ENCODE assay signal across 8 cellular contexts in genomic region chr12:12786716-12787601, GRCh38. TPM values are rescaled to one million over a fixed set of nuclear protein-coding genes. Genes with fewer than 3 reads are reported as not detected.
DNase-seq lines count a peak whose midpoint lies in the region; ATAC-seq and TF ChIP-seq lines count a peak whose summit lies in the region.

No MANE protein-coding gene starts in this region.

- H3K4me1 ChIP-seq in A673 (ENCODE audit: insufficient read depth, low read length, poor library complexity, severe bottlenecking) = peaks cover 38% of the 10 kb centered on the region

- TF ChIP-seq CTCF in A673 (conservative IDR thresholded peaks at IDR 0.05; ENCODE audit: low read depth, low read length) (no peak), choroid plexus epithelial cell (conservative IDR thresholded peaks at IDR 0.05; ENCODE audit: low read depth, low read length) (no peak)

- H3K36me3 ChIP-seq in A673 (ENCODE audit: insufficient read depth, low read length, poor library complexity, severe bottlenecking) = no peaks in the 10 kb centered on the region

- no peaks in the 10 kb centered on the region for H3K27me3 ChIP-seq in A673 (replicated peaks; ENCODE audit: insufficient read depth, low read depth, low read length, poor library complexity)
- no peaks in the 10 kb centered on the region for H3K27me3 ChIP-seq in layer of hippocampus (ENCODE audit: control insufficient read depth, insufficient read depth, low read length)

- POLR2A ChIA-PET in A673 (lab: Charles Lee; ENCODE audit: low non-redundant PET) = interaction anchor here (0.6 kb wide), 2 partner anchors 60 to 461 kb away, joined by 3 to 5 read pairs; no protein-coding TSS in a partner anchor
- POLR2A ChIA-PET in activated CD4-positive, alpha-beta T cell treated with anti-CD3 and anti-CD28 coated beads for 36 hours (lab: Charles Lee) = interaction anchor here (1.0 kb wide), 2 partner anchors 27 to 50 kb away, joined by 3 to 4 read pairs; no protein-coding TSS in a partner anchor

- H3K9me3 Mint-ChIP-seq in activated CD4-positive, alpha-beta T cell treated with anti-CD3 and anti-CD28 coated beads for 36 hours (ENCODE audit: low read depth) = no peaks in the 10 kb centered on the region

- H3K4me1 Mint-ChIP-seq in activated CD4-positive, alpha-beta T cell treated with anti-CD3 and anti-CD28 coated beads for 36 hours = peaks cover 28% of the 10 kb centered on the region

- CTCF ChIA-PET in A673 (lab: Charles Lee) = interaction anchor here (0.6 kb wide), 3 partner anchors 67 to 953 kb away, joined by 3 to 5 read pairs (median 3); no protein-coding TSS in a partner anchor
- CTCF ChIA-PET in activated CD4-positive, alpha-beta T cell treated with anti-CD3 and anti-CD28 coated beads for 36 hours (lab: Charles Lee) = interaction anchor here (0.6 to 3.9 kb wide), 21 partner anchors 8 to 670 kb away, joined by 3 to 27 read pairs (median 5); partner anchors contain the start of genes DDX47 and GPRC5A

- peak; percentile 88 for DNase-seq in A673 (ENCODE audit: low spot score)
- peak; percentile 81 to 87 for DNase-seq in NCI-H1930 (lab: John Stamatoyannopoulos, UW)
- peak; percentile 84 for DNase-seq in activated CD4-positive, alpha-beta T cell treated with anti-CD3 and anti-CD28 coated beads for 36 hours
- DNase-seq in choroid plexus epithelial cell (ENCODE audit: low read depth) = peak; percentile 87
- peak; percentile 61 to 68 for DNase-seq in stimulated activated CD4-positive, alpha-beta T cell treated with anti-CD3 and anti-CD28 coated beads, Interleukin-1b, Interleukin-23, amount 100 ng/mL, for 4 hours (ENCODE audit: low read depth in 2 of 2)

- no peaks in the 10 kb centered on the region for H3K9me3 ChIP-seq in A673 (ENCODE audit: low read depth, low read length, poor library complexity, severe bottlenecking)

- no TSS peak for BruUV-seq in A673 (replicated peaks; lab: Mats Ljungman, UMichigan)

- H3K27ac ChIP-seq in A673 (ENCODE audit: low read depth, low read length, poor library complexity, severe bottlenecking) (peak overlapping the region; percentile 75), layer of hippocampus (ENCODE audit: low read depth, low read length) (peak overlapping the region; percentile 98)

- H3K4me3 ChIP-seq in A673 (ENCODE audit: low read depth, low read length, poor library complexity, severe bottlenecking) (peak overlapping the region; percentile 54), choroid plexus epithelial cell (ENCODE audit: low read depth, low read length) (peak overlapping the region; percentile 75)

- no peaks in the 10 kb centered on the region for H3K36me3 Mint-ChIP-seq in activated CD4-positive, alpha-beta T cell treated with anti-CD3 and anti-CD28 coated beads for 36 hours (ENCODE audit: low read depth)

- H3K27me3 Mint-ChIP-seq in activated CD4-positive, alpha-beta T cell treated with anti-CD3 and anti-CD28 coated beads for 36 hours = no peaks in the 10 kb centered on the region

- ATAC-seq in GM18502 (IDR thresholded peaks at IDR 0.05; ENCODE audit: poor library complexity, unreplicated experiment) (peak; percentile 82), HG02885 (IDR thresholded peaks at IDR 0.05; ENCODE audit: poor library complexity, unreplicated experiment) (peak; percentile 85)
- peak; percentile 89 for ATAC-seq in activated CD4-positive, alpha-beta T cell treated with anti-CD3 and anti-CD28 coated beads for 36 hours

- intact Hi-C loops in A673 (cut with micrococcal nuclease; ENCODE audit: unreplicated experiment) = loop anchor here (5.0 kb wide), 1 partner anchor 425 kb away; no protein-coding TSS in a partner anchor
- intact Hi-C loops in activated CD4-positive, alpha-beta T cell treated with anti-CD3 and anti-CD28 coated beads for 36 hours (cut with DNase I, micrococcal nuclease) = loop anchor here (1.0 to 5.0 kb wide), 9 partner anchors 50 to 425 kb away; partner anchors contain the start of gene GSG1 (in 1 of the 2)

- H3K4me3 Mint-ChIP-seq in activated CD4-positive, alpha-beta T cell treated with anti-CD3 and anti-CD28 coated beads for 36 hours = peak overlapping the region; percentile 81

- peak overlapping the region; percentile 90 for H3K27ac Mint-ChIP-seq in activated CD4-positive, alpha-beta T cell treated with anti-CD3 and anti-CD28 coated beads for 36 hours

RNA-seq across cellular contexts. Expression of gene APOLD1, which starts 1.5 kb away (rescaled TPM):
- 5.9 and 6.4 TPM in 2 replicates for total RNA-seq in A673 (2021)
- total RNA-seq in activated CD4-positive, alpha-beta T cell treated with anti-CD3 and anti-CD28 coated beads for 36 hours = 1 to 10 TPM; 3.5 to 7.0 TPM

RNA-seq across cellular contexts. Expression of gene DDX47, which starts 26.2 kb away (rescaled TPM):
- 86.8 and 90.4 TPM in 2 replicates for total RNA-seq in A673 (2021)
- total RNA-seq in activated CD4-positive, alpha-beta T cell treated with anti-CD3 and anti-CD28 coated beads for 36 hours = 10 to 100 TPM; 91.3 to 91.9 TPM

Comparison
In these comparisons a context has a peak if more than half of its experiments do, and no peak if none do; other contexts are left out.
1. Peak in every context shown above with its lines: DNase-seq, ATAC-seq, H3K4me3 ChIP-seq and H3K27ac ChIP-seq.